ENCODE assay signal across 1 cellular context in the genomic region with DNA sequence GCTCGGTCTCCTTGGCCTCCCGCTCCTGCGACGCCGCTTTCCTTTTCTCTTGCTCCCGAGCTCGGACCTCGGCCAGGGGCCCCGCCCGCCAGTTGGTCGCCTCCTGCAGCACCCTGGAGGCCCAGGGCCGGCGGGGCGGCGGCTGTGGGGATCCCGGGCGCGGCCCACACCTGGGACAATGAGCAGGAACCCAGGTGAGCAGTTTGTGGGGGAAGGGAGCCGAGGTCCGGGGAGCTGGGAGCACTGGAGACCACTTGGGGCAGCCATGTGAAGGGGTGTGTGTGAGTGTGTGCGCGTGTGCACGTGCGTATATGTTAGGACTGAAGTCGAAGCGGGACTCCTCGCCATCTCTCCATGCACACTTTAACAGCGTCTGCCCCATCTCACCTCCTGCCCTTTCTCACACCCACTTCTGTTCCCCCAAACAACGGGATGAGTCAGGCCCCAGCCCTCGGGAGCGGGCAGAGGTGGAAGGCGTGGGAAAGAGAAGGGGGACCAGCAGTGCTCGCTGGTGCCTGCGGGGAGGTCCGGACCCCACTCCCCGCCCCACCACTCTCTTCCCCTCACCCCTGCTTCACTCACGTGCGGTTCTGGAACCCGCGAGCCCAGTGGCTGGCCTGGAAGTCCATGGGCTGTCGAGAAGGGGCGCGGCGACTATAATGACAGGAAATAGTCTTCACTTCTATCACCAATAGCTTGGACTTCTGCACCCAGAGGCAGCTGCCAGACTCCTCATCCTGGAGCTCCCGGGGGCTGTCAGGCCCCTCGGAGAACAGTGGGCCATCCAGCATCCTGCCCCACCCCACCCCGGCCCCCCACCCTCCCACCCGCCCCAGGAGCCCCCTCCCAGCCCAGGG.
TF ChIP-seq lines count a peak whose summit lies in the region.

No MANE protein-coding gene starts in this region.

TF ChIP-seq in HepG2, 621 proteins besides CTCF, POLR2A, EP300 and RAD21 (continued from another document and continues in another):
- TF ChIP-seq, protein P1, sequence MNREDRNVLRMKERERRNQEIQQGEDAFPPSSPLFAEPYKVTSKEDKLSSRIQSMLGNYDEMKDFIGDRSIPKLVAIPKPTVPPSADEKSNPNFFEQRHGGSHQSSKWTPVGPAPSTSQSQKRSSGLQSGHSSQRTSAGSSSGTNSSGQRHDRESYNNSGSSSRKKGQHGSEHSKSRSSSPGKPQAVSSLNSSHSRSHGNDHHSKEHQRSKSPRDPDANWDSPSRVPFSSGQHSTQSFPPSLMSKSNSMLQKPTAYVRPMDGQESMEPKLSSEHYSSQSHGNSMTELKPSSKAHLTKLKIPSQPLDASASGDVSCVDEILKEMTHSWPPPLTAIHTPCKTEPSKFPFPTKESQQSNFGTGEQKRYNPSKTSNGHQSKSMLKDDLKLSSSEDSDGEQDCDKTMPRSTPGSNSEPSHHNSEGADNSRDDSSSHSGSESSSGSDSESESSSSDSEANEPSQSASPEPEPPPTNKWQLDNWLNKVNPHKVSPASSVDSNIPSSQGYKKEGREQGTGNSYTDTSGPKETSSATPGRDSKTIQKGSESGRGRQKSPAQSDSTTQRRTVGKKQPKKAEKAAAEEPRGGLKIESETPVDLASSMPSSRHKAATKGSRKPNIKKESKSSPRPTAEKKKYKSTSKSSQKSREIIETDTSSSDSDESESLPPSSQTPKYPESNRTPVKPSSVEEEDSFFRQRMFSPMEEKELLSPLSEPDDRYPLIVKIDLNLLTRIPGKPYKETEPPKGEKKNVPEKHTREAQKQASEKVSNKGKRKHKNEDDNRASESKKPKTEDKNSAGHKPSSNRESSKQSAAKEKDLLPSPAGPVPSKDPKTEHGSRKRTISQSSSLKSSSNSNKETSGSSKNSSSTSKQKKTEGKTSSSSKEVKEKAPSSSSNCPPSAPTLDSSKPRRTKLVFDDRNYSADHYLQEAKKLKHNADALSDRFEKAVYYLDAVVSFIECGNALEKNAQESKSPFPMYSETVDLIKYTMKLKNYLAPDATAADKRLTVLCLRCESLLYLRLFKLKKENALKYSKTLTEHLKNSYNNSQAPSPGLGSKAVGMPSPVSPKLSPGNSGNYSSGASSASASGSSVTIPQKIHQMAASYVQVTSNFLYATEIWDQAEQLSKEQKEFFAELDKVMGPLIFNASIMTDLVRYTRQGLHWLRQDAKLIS (CRISPR knock-in tag; IDR thresholded peaks at IDR 0.05), result 0 out of 2 replicates have a peak, but pooled peaks have one; percentile 41
- TF ChIP-seq GLI4 (CRISPR knock-in tag; IDR thresholded peaks at IDR 0.05; ENCODE audit: borderline replicate concordance) (peak; percentile 89; the same call in 1 of the 2 replicates), ZMYM2 (CRISPR knock-in tag; IDR thresholded peaks at IDR 0.05) (0 out of 2 replicates have a peak, but pooled peaks have one; percentile 29), NFE2L2 (IDR thresholded peaks at IDR 0.05; ENCODE audit: low read length) (no peak), ZNF781 (CRISPR knock-in tag; IDR thresholded peaks at IDR 0.05; ENCODE audit: borderline replicate concordance, not compliant biosample characterization) (peak; percentile 65), ZNF746 (CRISPR knock-in tag; IDR thresholded peaks at IDR 0.05) (peak; percentile 71; the same call in 1 of the 2 replicates), ZNF792 (CRISPR knock-in tag; IDR thresholded peaks at IDR 0.05) (no peak), ZFX (CRISPR knock-in tag; IDR thresholded peaks at IDR 0.05; ENCODE audit: low read depth) (peak; percentile 70), ZNF761 (CRISPR knock-in tag; conservative IDR thresholded peaks at IDR 0.05) (0 out of 2 replicates have a peak, but pooled peaks have one; percentile 87), NR2C2 (CRISPR knock-in tag; IDR thresholded peaks at IDR 0.05; ENCODE audit: borderline replicate concordance) (peak; percentile 51; the same call in 1 of the 2 replicates), MIER3 (CRISPR knock-in tag; IDR thresholded peaks at IDR 0.05; ENCODE audit: borderline replicate concordance) (no peak), REL (CRISPR knock-in tag; conservative IDR thresholded peaks at IDR 0.05) (peak; percentile 90; the same call in 1 of the 2 replicates), PHF20 (CRISPR knock-in tag; IDR thresholded peaks at IDR 0.05) (0 out of 2 replicates have a peak, but pooled peaks have one; percentile 33), ETV5 (CRISPR knock-in tag; IDR thresholded peaks at IDR 0.05; ENCODE audit: borderline replicate concordance) (no peak), SOX13 (IDR thresholded peaks at IDR 0.05) (no peak), SOX13 (CRISPR knock-in tag; conservative IDR thresholded peaks at IDR 0.05 in 1 of 2, IDR thresholded peaks at IDR 0.05 in 1 of 2) (0 out of 4 replicates have a peak, but pooled peaks of 1 of the 2 experiments have one; percentile 12), ZNF136 (CRISPR knock-in tag; IDR thresholded peaks at IDR 0.05; ENCODE audit: low read depth) (0 out of 2 replicates have a peak, but pooled peaks have one; percentile 93), ZNF225 (CRISPR knock-in tag; IDR thresholded peaks at IDR 0.05) (peak; percentile 69; the same call in 1 of the 2 replicates), ZC3H13 (CRISPR knock-in tag; IDR thresholded peaks at IDR 0.05) (peak; percentile 88), JARID2 (CRISPR knock-in tag; IDR thresholded peaks at IDR 0.05; ENCODE audit: insufficient replicate concordance) (no peak), ZSCAN9 (CRISPR knock-in tag; IDR thresholded peaks at IDR 0.05; ENCODE audit: borderline replicate concordance) (peak; percentile 56; the same call in 1 of the 2 replicates), MEIS1 (CRISPR knock-in tag; IDR thresholded peaks at IDR 0.05; ENCODE audit: borderline replicate concordance) (peak; percentile 23; the same call in 1 of the 2 replicates), ZNF737 (CRISPR knock-in tag; IDR thresholded peaks at IDR 0.05; ENCODE audit: borderline replicate concordance) (peak; percentile 92; the same call in 1 of the 2 replicates), HES4 (CRISPR knock-in tag; IDR thresholded peaks at IDR 0.05; ENCODE audit: borderline replicate concordance) (peak; percentile 58; the same call in 1 of the 2 replicates), KLF13 (CRISPR knock-in tag; IDR thresholded peaks at IDR 0.05) (peak; percentile 76; the same call in 1 of the 2 replicates), REXO4 (CRISPR knock-in tag; IDR thresholded peaks at IDR 0.05; ENCODE audit: borderline replicate concordance) (peak; percentile 33; the same call in 1 of the 2 replicates), DMAP1 (CRISPR knock-in tag; IDR thresholded peaks at IDR 0.05) (peak; percentile 66; the same call in 1 of the 2 replicates), HDAC2 (CRISPR knock-in tag; IDR thresholded peaks at IDR 0.05) (0 out of 2 replicates have a peak, but pooled peaks have one; percentile 29), HNF4A (CRISPR knock-in tag; IDR thresholded peaks at IDR 0.05) (no peak), ISX (CRISPR knock-in tag; conservative IDR thresholded peaks at IDR 0.05) (peak; percentile 77; the same call in 1 of the 2 replicates), HOXA9 (CRISPR knock-in tag; IDR thresholded peaks at IDR 0.05; ENCODE audit: borderline replicate concordance) (peak; percentile 89; the same call in 1 of the 2 replicates)
- TF ChIP-seq, protein P2, sequence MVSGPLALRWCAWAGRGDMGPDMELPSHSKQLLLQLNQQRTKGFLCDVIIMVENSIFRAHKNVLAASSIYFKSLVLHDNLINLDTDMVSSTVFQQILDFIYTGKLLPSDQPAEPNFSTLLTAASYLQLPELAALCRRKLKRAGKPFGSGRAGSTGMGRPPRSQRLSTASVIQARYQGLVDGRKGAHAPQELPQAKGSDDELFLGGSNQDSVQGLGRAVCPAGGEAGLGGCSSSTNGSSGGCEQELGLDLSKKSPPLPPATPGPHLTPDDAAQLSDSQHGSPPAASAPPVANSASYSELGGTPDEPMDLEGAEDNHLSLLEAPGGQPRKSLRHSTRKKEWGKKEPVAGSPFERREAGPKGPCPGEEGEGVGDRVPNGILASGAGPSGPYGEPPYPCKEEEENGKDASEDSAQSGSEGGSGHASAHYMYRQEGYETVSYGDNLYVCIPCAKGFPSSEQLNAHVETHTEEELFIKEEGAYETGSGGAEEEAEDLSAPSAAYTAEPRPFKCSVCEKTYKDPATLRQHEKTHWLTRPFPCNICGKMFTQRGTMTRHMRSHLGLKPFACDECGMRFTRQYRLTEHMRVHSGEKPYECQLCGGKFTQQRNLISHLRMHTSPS (CRISPR knock-in tag; IDR thresholded peaks at IDR 0.05; ENCODE audit: low read depth), result 0 out of 2 replicates have a peak, but pooled peaks have one; percentile 54
- TF ChIP-seq, protein P3, sequence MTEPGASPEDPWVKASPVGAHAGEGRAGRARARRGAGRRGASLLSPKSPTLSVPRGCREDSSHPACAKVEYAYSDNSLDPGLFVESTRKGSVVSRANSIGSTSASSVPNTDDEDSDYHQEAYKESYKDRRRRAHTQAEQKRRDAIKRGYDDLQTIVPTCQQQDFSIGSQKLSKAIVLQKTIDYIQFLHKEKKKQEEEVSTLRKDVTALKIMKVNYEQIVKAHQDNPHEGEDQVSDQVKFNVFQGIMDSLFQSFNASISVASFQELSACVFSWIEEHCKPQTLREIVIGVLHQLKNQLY (CRISPR knock-in tag; IDR thresholded peaks at IDR 0.05), result no peak
- TF ChIP-seq, protein P4, sequence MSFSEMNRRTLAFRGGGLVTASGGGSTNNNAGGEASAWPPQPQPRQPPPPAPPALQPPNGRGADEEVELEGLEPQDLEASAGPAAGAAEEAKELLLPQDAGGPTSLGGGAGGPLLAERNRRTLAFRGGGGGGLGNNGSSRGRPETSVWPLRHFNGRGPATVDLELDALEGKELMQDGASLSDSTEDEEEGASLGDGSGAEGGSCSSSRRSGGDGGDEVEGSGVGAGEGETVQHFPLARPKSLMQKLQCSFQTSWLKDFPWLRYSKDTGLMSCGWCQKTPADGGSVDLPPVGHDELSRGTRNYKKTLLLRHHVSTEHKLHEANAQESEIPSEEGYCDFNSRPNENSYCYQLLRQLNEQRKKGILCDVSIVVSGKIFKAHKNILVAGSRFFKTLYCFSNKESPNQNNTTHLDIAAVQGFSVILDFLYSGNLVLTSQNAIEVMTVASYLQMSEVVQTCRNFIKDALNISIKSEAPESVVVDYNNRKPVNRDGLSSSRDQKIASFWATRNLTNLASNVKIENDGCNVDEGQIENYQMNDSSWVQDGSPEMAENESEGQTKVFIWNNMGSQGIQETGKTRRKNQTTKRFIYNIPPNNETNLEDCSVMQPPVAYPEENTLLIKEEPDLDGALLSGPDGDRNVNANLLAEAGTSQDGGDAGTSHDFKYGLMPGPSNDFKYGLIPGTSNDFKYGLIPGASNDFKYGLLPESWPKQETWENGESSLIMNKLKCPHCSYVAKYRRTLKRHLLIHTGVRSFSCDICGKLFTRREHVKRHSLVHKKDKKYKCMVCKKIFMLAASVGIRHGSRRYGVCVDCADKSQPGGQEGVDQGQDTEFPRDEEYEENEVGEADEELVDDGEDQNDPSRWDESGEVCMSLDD (CRISPR knock-in tag; IDR thresholded peaks at IDR 0.05; ENCODE audit: borderline replicate concordance), result peak; percentile 65; the same call in 1 of the 2 replicates
- TF ChIP-seq, protein P5, sequence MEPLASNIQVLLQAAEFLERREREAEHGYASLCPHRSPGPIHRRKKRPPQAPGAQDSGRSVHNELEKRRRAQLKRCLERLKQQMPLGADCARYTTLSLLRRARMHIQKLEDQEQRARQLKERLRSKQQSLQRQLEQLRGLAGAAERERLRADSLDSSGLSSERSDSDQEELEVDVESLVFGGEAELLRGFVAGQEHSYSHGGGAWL (CRISPR knock-in tag; IDR thresholded peaks at IDR 0.05), result peak; percentile 91
- TF ChIP-seq, protein P6, sequence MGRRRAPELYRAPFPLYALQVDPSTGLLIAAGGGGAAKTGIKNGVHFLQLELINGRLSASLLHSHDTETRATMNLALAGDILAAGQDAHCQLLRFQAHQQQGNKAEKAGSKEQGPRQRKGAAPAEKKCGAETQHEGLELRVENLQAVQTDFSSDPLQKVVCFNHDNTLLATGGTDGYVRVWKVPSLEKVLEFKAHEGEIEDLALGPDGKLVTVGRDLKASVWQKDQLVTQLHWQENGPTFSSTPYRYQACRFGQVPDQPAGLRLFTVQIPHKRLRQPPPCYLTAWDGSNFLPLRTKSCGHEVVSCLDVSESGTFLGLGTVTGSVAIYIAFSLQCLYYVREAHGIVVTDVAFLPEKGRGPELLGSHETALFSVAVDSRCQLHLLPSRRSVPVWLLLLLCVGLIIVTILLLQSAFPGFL (CRISPR knock-in tag; IDR thresholded peaks at IDR 0.05), result peak; percentile 23; the same call in 1 of the 2 replicates
- TF ChIP-seq, protein P7, sequence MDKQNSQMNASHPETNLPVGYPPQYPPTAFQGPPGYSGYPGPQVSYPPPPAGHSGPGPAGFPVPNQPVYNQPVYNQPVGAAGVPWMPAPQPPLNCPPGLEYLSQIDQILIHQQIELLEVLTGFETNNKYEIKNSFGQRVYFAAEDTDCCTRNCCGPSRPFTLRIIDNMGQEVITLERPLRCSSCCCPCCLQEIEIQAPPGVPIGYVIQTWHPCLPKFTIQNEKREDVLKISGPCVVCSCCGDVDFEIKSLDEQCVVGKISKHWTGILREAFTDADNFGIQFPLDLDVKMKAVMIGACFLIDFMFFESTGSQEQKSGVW (CRISPR knock-in tag; IDR thresholded peaks at IDR 0.05; ENCODE audit: borderline replicate concordance), result no peak
- TF ChIP-seq, protein P8, sequence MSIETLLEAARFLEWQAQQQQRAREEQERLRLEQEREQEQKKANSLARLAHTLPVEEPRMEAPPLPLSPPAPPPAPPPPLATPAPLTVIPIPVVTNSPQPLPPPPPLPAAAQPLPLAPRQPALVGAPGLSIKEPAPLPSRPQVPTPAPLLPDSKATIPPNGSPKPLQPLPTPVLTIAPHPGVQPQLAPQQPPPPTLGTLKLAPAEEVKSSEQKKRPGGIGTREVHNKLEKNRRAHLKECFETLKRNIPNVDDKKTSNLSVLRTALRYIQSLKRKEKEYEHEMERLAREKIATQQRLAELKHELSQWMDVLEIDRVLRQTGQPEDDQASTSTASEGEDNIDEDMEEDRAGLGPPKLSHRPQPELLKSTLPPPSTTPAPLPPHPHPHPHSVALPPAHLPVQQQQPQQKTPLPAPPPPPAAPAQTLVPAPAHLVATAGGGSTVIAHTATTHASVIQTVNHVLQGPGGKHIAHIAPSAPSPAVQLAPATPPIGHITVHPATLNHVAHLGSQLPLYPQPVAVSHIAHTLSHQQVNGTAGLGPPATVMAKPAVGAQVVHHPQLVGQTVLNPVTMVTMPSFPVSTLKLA (IDR thresholded peaks at IDR 0.05), result peak; percentile 2; the same call in 1 of the 2 replicates
- TF ChIP-seq, protein P9, sequence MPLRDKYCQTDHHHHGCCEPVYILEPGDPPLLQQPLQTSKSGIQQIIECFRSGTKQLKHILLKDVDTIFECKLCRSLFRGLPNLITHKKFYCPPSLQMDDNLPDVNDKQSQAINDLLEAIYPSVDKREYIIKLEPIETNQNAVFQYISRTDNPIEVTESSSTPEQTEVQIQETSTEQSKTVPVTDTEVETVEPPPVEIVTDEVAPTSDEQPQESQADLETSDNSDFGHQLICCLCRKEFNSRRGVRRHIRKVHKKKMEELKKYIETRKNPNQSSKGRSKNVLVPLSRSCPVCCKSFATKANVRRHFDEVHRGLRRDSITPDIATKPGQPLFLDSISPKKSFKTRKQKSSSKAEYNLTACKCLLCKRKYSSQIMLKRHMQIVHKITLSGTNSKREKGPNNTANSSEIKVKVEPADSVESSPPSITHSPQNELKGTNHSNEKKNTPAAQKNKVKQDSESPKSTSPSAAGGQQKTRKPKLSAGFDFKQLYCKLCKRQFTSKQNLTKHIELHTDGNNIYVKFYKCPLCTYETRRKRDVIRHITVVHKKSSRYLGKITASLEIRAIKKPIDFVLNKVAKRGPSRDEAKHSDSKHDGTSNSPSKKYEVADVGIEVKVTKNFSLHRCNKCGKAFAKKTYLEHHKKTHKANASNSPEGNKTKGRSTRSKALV (CRISPR knock-in tag; IDR thresholded peaks at IDR 0.05), result peak; percentile 38; the same call in 1 of the 2 replicates
